Comparison of ENCODE assay signal across 8 cellular contexts in genomic region chr17:49676276-49676868, GRCh38. TPM values are rescaled to one million over a fixed set of nuclear protein-coding genes. Genes with fewer than 3 reads are reported as not detected.
DNase-seq lines count a peak whose midpoint lies in the region; ATAC-seq, FAIRE-seq and TF ChIP-seq lines count a peak whose summit lies in the region.

No MANE protein-coding gene starts in this region.

- H3K9ac ChIP-seq in BLaER1 (peak overlapping the region; percentile 83), endothelial cell of umbilical vein (replicated peaks; ENCODE audit: extremely low read depth, insufficient read depth, low read length) (peak overlapping the region; percentile 74)

- no peak for TF ChIP-seq POLR2A in endothelial cell of umbilical vein (IDR thresholded peaks at IDR 0.05; ENCODE audit: low read depth, low read length)

- BruUV-seq in endothelial cell of umbilical vein (replicated peaks; lab: Mats Ljungman, UMichigan) = no TSS peak

- H3K27me3 Mint-ChIP-seq in osteocyte (ENCODE audit: unreplicated experiment) = no peaks in the 10 kb centered on the region

- dilution Hi-C loops in endothelial cell of umbilical vein (cut with MboI; ENCODE audit: extremely low pct_ligation_motif_present, low sequenced_read_pairs) = no loop called here

- no peaks in the 10 kb centered on the region for H3K9me3 ChIP-seq in BLaER1
- no peaks in the 10 kb centered on the region for H3K9me3 ChIP-seq in endothelial cell of umbilical vein (replicated peaks; ENCODE audit: control insufficient read depth, insufficient read depth, low read length)

- peak overlapping the region; percentile 99 for H3K27ac Mint-ChIP-seq in osteocyte (ENCODE audit: unreplicated experiment)

- H3K9me1 ChIP-seq in endothelial cell of umbilical vein (replicated peaks; ENCODE audit: control insufficient read depth, extremely low read depth, insufficient read depth, low read length) = no peaks in the 10 kb centered on the region

- H3K4me3 ChIP-seq in BLaER1 = peak overlapping the region; percentile 69
- peak overlapping the region; percentile 38 to 86 (median 75) for H3K4me3 ChIP-seq in endothelial cell of umbilical vein (replicated peaks in 1 of 3; ENCODE audit: insufficient read depth in 1 of 3, low read depth in 1 of 3, low read length in 3 of 3)

- peak; percentile 67 for ATAC-seq in GM18873 (IDR thresholded peaks at IDR 0.05; ENCODE audit: low FRiP score, unreplicated experiment)
- peak; percentile 54 for ATAC-seq in HG03135 (IDR thresholded peaks at IDR 0.05; ENCODE audit: unreplicated experiment)

- peak overlapping the region; percentile 97 for H3K4me3 Mint-ChIP-seq in osteocyte (ENCODE audit: unreplicated experiment)

- H3K79me2 ChIP-seq in endothelial cell of umbilical vein (ENCODE audit: control insufficient read depth, insufficient read depth, low read length) = peaks cover 54% of the 10 kb centered on the region

- no peak overlapping the region for H2AFZ ChIP-seq in endothelial cell of umbilical vein (ENCODE audit: low read depth, low read length)

- peaks cover 38% of the 10 kb centered on the region for H3K4me1 Mint-ChIP-seq in osteocyte (ENCODE audit: unreplicated experiment)

- H4K20me1 ChIP-seq in BLaER1 (peaks cover 55% of the 10 kb centered on the region), endothelial cell of umbilical vein (replicated peaks; ENCODE audit: control insufficient read depth, extremely low read depth, insufficient read depth, low read length) (no peaks in the 10 kb centered on the region)

- H3K27me3 ChIP-seq in BLaER1 = no peaks in the 10 kb centered on the region
- H3K27me3 ChIP-seq in endothelial cell of umbilical vein (ENCODE audit: control insufficient read depth in 2 of 2, insufficient read depth in 2 of 2, low read length in 2 of 2) = no peaks in the 10 kb centered on the region

- H3K4me2 ChIP-seq in BLaER1 (peak overlapping the region; percentile 91), endothelial cell of umbilical vein (ENCODE audit: insufficient read depth, low read length) (peak overlapping the region; percentile 87)

- intact Hi-C loops in endothelial cell of umbilical vein (cut with micrococcal nuclease) = loop anchor here (5.0 kb wide), 1 partner anchor 54 kb away; no protein-coding TSS in a partner anchor

- H3K4me1 ChIP-seq in BLaER1 (peaks cover 51% of the 10 kb centered on the region), endothelial cell of umbilical vein (ENCODE audit: control insufficient read depth, extremely low read depth, insufficient read depth, low read length) (peaks cover 10% of the 10 kb centered on the region)

- CTCF ChIA-PET in endothelial cell of umbilical vein (lab: Charles Lee) = interaction anchor here (1.0 to 1.1 kb wide), 2 partner anchors 20 to 106 kb away, joined by 3 read pairs; no protein-coding TSS in a partner anchor

- H3K36me3 ChIP-seq in BLaER1 = peaks cover 35% of the 10 kb centered on the region; the same call in 1 of the 2 replicates
- H3K36me3 ChIP-seq in endothelial cell of umbilical vein (ENCODE audit: control insufficient read depth in 2 of 2, extremely low read depth in 1 of 2, insufficient read depth in 2 of 2, low read length in 2 of 2) = no peaks in the 10 kb centered on the region

- FAIRE-seq in endothelial cell of umbilical vein (lab: Jason Lieb, UNC) = peak; percentile 44

- H3K9me3 Mint-ChIP-seq in osteocyte (ENCODE audit: unreplicated experiment) = no peaks in the 10 kb centered on the region

- peak overlapping the region; percentile 85 for H3K27ac ChIP-seq in BLaER1
- peak overlapping the region; percentile 45 for H3K27ac ChIP-seq in endothelial cell of umbilical vein (ENCODE audit: insufficient read depth, low read depth, low read length)

- peaks cover 10% of the 10 kb centered on the region for H3K36me3 Mint-ChIP-seq in osteocyte (ENCODE audit: unreplicated experiment)

- POLR2A ChIA-PET in endothelial cell of umbilical vein (lab: Charles Lee) = no interaction called here

- DNase-seq in SKM-1 (lab: John Stamatoyannopoulos, UW; ENCODE audit: unreplicated experiment) = peak; percentile 95
- DNase-seq in endothelial cell of umbilical vein (ENCODE audit: low read depth, low spot score) = peak; percentile 40
- no peak for DNase-seq in osteocyte (ENCODE audit: extremely low spot score, unreplicated experiment)
- no peak for DNase-seq in cerebellum (ENCODE audit: low spot score)
- DNase-seq in HT-29 (ENCODE audit: low spot score) = no peak

- no peak for TF ChIP-seq CTCF in endothelial cell of umbilical vein (IDR thresholded peaks at IDR 0.05; ENCODE audit: extremely low read depth in 1 of 2, insufficient read depth in 1 of 2, low read depth in 1 of 2, low read length in 2 of 2)
- TF ChIP-seq CTCF in osteocyte (IDR thresholded peaks at IDR 0.05) = no peak

TF ChIP-seq in endothelial cell of umbilical vein, 7 proteins besides CTCF, POLR2A, EP300 and RAD21:
- TF ChIP-seq, protein P1, sequence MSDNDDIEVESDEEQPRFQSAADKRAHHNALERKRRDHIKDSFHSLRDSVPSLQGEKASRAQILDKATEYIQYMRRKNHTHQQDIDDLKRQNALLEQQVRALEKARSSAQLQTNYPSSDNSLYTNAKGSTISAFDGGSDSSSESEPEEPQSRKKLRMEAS (IDR thresholded peaks at IDR 0.05; ENCODE audit: insufficient read depth, insufficient read length) = no peak
- no peak for TF ChIP-seq POLR2AphosphoS5 (IDR thresholded peaks at IDR 0.05; ENCODE audit: insufficient read depth, low read depth, low read length)
- no peak for TF ChIP-seq EZH2 (IDR thresholded peaks at IDR 0.05; ENCODE audit: borderline replicate concordance, low read depth, low read length, severe bottlenecking)
- no peak for TF ChIP-seq MYC (IDR thresholded peaks at IDR 0.05; ENCODE audit: low read depth, low read length)
- no peak for TF ChIP-seq FOS (IDR thresholded peaks at IDR 0.05; ENCODE audit: borderline replicate concordance, insufficient read depth, low read length)
- no peak for TF ChIP-seq JUN (IDR thresholded peaks at IDR 0.05; ENCODE audit: borderline replicate concordance, insufficient read depth, insufficient read length, low read depth)
- TF ChIP-seq GATA2 (IDR thresholded peaks at IDR 0.05; ENCODE audit: insufficient read depth, insufficient read length, low read depth, low read length) = no peak
TF ChIP-seq in endothelial cell of umbilical vein: peak in this region for 0.

RNA-seq across cellular contexts. Expression of gene SPOP, which starts 1.5 kb away (rescaled TPM):
- total RNA-seq in endothelial cell of umbilical vein = 61.0 and 61.9 TPM in 2 replicates
- polyA plus RNA-seq in endothelial cell of umbilical vein = 46.9 and 55.5 TPM in 2 replicates
- polyA plus RNA-seq in endothelial cell of umbilical vein (2011; cell fraction: cytosol; rRNA removed) = 42.6 and 43.6 TPM in 2 replicates
- 85.1 and 105 TPM in 2 replicates for polyA plus RNA-seq in endothelial cell of umbilical vein (2011; cell fraction: nucleus; rRNA removed)
- polyA plus RNA-seq in endothelial cell of umbilical vein (2012) = 45.0 and 51.7 TPM in 2 replicates
- polyA minus RNA-seq in endothelial cell of umbilical vein = 91.0 and 97.0 TPM in 2 replicates
- 45.3 TPM for polyA minus RNA-seq in endothelial cell of umbilical vein (2011; cell fraction: cytosol; rRNA and poly(A)+ RNA removed)
- polyA minus RNA-seq in endothelial cell of umbilical vein (2011; cell fraction: nucleus; rRNA and poly(A)+ RNA removed) = 58.0 and 66.0 TPM in 2 replicates
- total RNA-seq in osteocyte = 63.9 and 68.6 TPM in 2 replicates
- 80.2 TPM for total RNA-seq in cerebellum
- 37.4 and 60.5 TPM in 2 replicates for total RNA-seq in HT-29 (2014; rRNA removed; shearing (Covaris generic))

RNA-seq across cellular contexts. Expression of gene SLC35B1, which starts 31.4 kb away (rescaled TPM):
- total RNA-seq in endothelial cell of umbilical vein = 87.0 and 96.7 TPM in 2 replicates
- 138 and 142 TPM in 2 replicates for polyA plus RNA-seq in endothelial cell of umbilical vein
- polyA plus RNA-seq in endothelial cell of umbilical vein (2011; cell fraction: cytosol; rRNA removed) = 119 and 127 TPM in 2 replicates
- 122 and 125 TPM in 2 replicates for polyA plus RNA-seq in endothelial cell of umbilical vein (2011; cell fraction: nucleus; rRNA removed)
- 79.0 and 87.8 TPM in 2 replicates for polyA plus RNA-seq in endothelial cell of umbilical vein (2012)
- 152 and 154 TPM in 2 replicates for polyA minus RNA-seq in endothelial cell of umbilical vein
- 36.4 TPM for polyA minus RNA-seq in endothelial cell of umbilical vein (2011; cell fraction: cytosol; rRNA and poly(A)+ RNA removed)
- 57.4 and 88.7 TPM in 2 replicates for polyA minus RNA-seq in endothelial cell of umbilical vein (2011; cell fraction: nucleus; rRNA and poly(A)+ RNA removed)
- 60.0 and 62.0 TPM in 2 replicates for total RNA-seq in osteocyte
- 28.2 TPM for total RNA-seq in cerebellum
- 64.0 and 73.7 TPM in 2 replicates for total RNA-seq in HT-29 (2014; rRNA removed; shearing (Covaris generic))

Comparison
In these comparisons a context has a peak if more than half of its experiments do, and no peak if none do; other contexts are left out.
1. DNase-seq: peak in SKM-1 (single experiment) and endothelial cell of umbilical vein (single experiment); none in osteocyte (single experiment), cerebellum (single experiment) and HT-29 (single experiment).